In genomic region chr2:88764850-88765153, GRCh38 we compare ENCODE assay signal across 11 cellular contexts.
DNase-seq lines count a peak whose midpoint lies in the region; ATAC-seq lines count a peak whose summit lies in the region.
"Had no signal": no experiment of that assay in that cellular context is flagged by ENCODE, and none has a peak within 500 bp of the region (broad histone marks: within the 10 kb centered on the region; RNA-seq: fewer than 3 reads in every experiment).

No MANE protein-coding gene starts in this region.

- H3K4me1 ChIP-seq in NT2/D1 (ENCODE audit: insufficient read depth, insufficient read length) (peaks cover 2% of the 10 kb centered on the region), iPS DF 6.9 (ENCODE audit: control insufficient read depth, insufficient read depth, low read length) (peaks cover 4% of the 10 kb centered on the region; the same call in 1 of the 2 replicates), skeletal muscle tissue (ENCODE audit: control insufficient read depth in 3 of 3, insufficient read depth in 3 of 3, low read length in 3 of 3) (peaks cover 8 to 14% (median 10%) of the 10 kb centered on the region in 3 donors)

- H3K9me3 ChIP-seq in NT2/D1 (ENCODE audit: insufficient read depth, low read length), result peaks cover 6% of the 10 kb centered on the region; the same call in 1 of the 2 replicates
- H3K9me3 ChIP-seq in iPS DF 6.9 (ENCODE audit: control insufficient read depth, insufficient read depth, low read length), result no peaks in the 10 kb centered on the region
- H3K9me3 ChIP-seq in skeletal muscle tissue (ENCODE audit: control insufficient read depth in 3 of 3, low read length in 3 of 3), result peaks cover 0 to 2% (median 0%) of the 10 kb centered on the region in 3 donors
- H3K9me3 ChIP-seq: ovary had no signal

- WGBS in iPS DF 6.9 (ENCODE audit: insufficient coverage, insufficient read length), result no CpG with 5 or more reads among the region's 22 CpGs

- H3K27me3 ChIP-seq in NT2/D1 (ENCODE audit: insufficient read depth, insufficient read length) (peaks cover 14% of the 10 kb centered on the region), iPS DF 6.9 (ENCODE audit: control insufficient read depth, insufficient read depth, low read length) (peaks cover 8% of the 10 kb centered on the region; the same call in 1 of the 2 replicates), skeletal muscle tissue (ENCODE audit: control insufficient read depth in 3 of 3, insufficient read depth in 3 of 3, low read length in 3 of 3) (peaks cover 15 to 23% (median 22%) of the 10 kb centered on the region in 3 donors)
- H3K27me3 ChIP-seq: ovary had no signal

- H3K9ac ChIP-seq in NT2/D1 (ENCODE audit: insufficient read length, low read depth), result peak overlapping the region; percentile 61
- peak overlapping the region in 2 of 3 donors; percentile 6 to 25 for H3K9ac ChIP-seq in skeletal muscle tissue (ENCODE audit: low read depth in 1 of 3, low read length in 3 of 3)

- H3K27ac ChIP-seq in iPS DF 6.9 (ENCODE audit: low read length), result no peak overlapping the region
- H3K27ac ChIP-seq in skeletal muscle tissue (ENCODE audit: low read depth, low read length), result no peak overlapping the region
- H3K27ac ChIP-seq: left lung, ovary had no signal

- H3K36me3 ChIP-seq in NT2/D1 (ENCODE audit: insufficient read depth, insufficient read length, low read length), result no peaks in the 10 kb centered on the region
- H3K36me3 ChIP-seq in iPS DF 6.9 (ENCODE audit: control insufficient read depth, insufficient read depth, low read length), result no peaks in the 10 kb centered on the region
- H3K36me3 ChIP-seq in skeletal muscle tissue (ENCODE audit: control insufficient read depth in 3 of 3, insufficient read depth in 3 of 3, low read length in 3 of 3), result no peaks in the 10 kb centered on the region
- H3K36me3 ChIP-seq: left lung, ovary had no signal

- H3K4me3 ChIP-seq in NT2/D1 (ENCODE audit: insufficient read length, low read depth), result peak overlapping the region; percentile 40
- H3K4me3 ChIP-seq in iPS DF 6.9 (ENCODE audit: low read length), result peak overlapping the region; percentile 27; the same call in 1 of the 2 replicates
- H3K4me3 ChIP-seq in skeletal muscle tissue (ENCODE audit: low read length in 3 of 3), result peak overlapping the region in 2 of 3 donors; percentile 49 to 51
- H3K4me3 ChIP-seq: left lung, ovary had no signal

- DNase-seq in NT2/D1 (ENCODE audit: low read depth, low spot score) (no peak), iPS DF 6.9 (ENCODE audit: low read depth, low spot score) (no peak), occipital lobe (lab: John Stamatoyannopoulos, UW) (no peak)
- DNase-seq: ovary; PC-3; stimulated activated CD4-positive, alpha-beta T cell treated with anti-CD3 and anti-CD28 coated beads, Interleukin-2, amount 100 ng/mL, for 48 hours had no signal

- ATAC-seq in GM19397 (IDR thresholded peaks at IDR 0.05; ENCODE audit: unreplicated experiment), result peak; percentile 12
- ATAC-seq in GM19452 (IDR thresholded peaks at IDR 0.05; ENCODE audit: unreplicated experiment), result no peak
- ATAC-seq in HG03025 (IDR thresholded peaks at IDR 0.05; ENCODE audit: low FRiP score, unreplicated experiment), result no peak
- ATAC-seq: PC-3 had no signal
